8 cellular contexts compared by ENCODE assay signal in the genomic region with DNA sequence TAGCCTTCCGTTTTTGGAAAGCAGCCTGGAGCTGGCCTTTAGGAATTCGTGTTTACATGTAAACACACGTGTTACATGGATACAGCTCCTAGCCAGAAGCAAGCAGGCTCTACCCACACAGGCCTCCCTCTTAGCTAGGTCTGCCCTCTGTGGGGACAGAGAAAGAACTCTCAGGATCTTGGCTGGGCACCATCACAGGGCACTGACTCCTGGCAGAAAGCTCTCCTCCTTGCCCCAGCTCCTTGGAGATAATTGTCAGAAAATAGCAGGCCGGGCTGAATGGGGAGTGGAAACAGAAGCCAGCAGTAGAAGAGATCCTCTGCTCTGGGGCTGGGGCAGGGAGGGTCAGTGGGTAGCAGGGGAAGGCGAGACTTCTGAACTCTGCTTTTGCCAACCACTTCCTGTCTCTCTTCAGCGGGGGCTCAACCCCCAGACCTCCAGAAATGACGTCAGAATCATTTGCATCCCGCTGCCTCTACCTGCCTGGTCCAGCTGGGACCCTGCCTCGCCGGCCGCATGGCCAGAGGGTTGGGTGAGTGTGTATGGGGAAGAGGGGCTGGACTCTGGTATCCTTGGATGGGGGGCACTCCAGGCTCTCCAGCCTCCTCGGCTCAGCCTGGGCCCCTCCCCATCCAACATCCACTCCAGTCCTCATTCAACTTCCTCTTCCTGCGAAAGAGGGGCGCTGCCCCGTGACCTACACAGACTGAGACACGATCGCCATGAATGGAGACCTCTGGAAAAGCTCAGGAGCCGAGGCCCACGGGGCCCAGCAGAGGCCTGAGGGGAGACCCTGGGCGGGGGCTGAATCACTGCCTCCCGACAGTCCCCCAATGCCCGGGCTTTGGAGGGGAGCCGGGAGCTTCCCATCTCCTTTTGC. TPM values are rescaled to one million over a fixed set of nuclear protein-coding genes. Genes with fewer than 3 reads are reported as not detected.
A peak's percentile ranks its signal among the peaks of the same experiment; 100 is the strongest.
DNase-seq lines count a peak whose midpoint lies in the region; ATAC-seq lines count a peak whose summit lies in the region.

No MANE protein-coding gene starts in this region.

- no peaks in the 10 kb centered on the region for H3K36me3 ChIP-seq in thymus (ENCODE audit: control insufficient read depth, insufficient read depth)

- peak overlapping the region; percentile 18 for H3K4me3 ChIP-seq in thymus (ENCODE audit: low read length)

- peak; percentile 59 for ATAC-seq in GM19043 (IDR thresholded peaks at IDR 0.05; ENCODE audit: low read depth, unreplicated experiment)
- ATAC-seq in HG03432 (IDR thresholded peaks at IDR 0.05; ENCODE audit: unreplicated experiment) = peak; percentile 79
- ATAC-seq in HG03097 (IDR thresholded peaks at IDR 0.05; ENCODE audit: low FRiP score, unreplicated experiment) = no peak

- H3K4me1 ChIP-seq in thymus (ENCODE audit: control insufficient read depth, insufficient read depth, low read length) = no peaks in the 10 kb centered on the region

- peaks cover 18% of the 10 kb centered on the region for H3K4me1 Mint-ChIP-seq in activated T-helper 2 cell treated with anti-CD3 and anti-CD28 coated beads, Interferon-gamma antibody, Interleukin-2, Interleukin-4, amounts not matched to agents 10 μg/mL and 5 μg/mL and 100 μg/mL, durations not matched to agents 14 hours and 24 hours and 36 hours (ENCODE audit: low read depth)

- H3K27ac Mint-ChIP-seq in activated T-helper 2 cell treated with anti-CD3 and anti-CD28 coated beads, Interferon-gamma antibody, Interleukin-2, Interleukin-4, amounts not matched to agents 10 μg/mL and 5 μg/mL and 100 μg/mL, durations not matched to agents 14 hours and 24 hours and 36 hours = no peak overlapping the region

- intact Hi-C loops in activated T-helper 2 cell treated with anti-CD3 and anti-CD28 coated beads, Interferon-gamma antibody, Interleukin-2, Interleukin-4, amounts not matched to agents 10 μg/mL and 5 μg/mL and 100 μg/mL, durations not matched to agents 14 hours and 24 hours and 36 hours (cut with micrococcal nuclease) = loop anchor here (5.0 to 10.0 kb wide), 3 partner anchors 56 to 86 kb away; no protein-coding TSS in a partner anchor

- H3K27me3 ChIP-seq in layer of hippocampus (ENCODE audit: control insufficient read depth, insufficient read depth, low read length) (peaks cover 35% of the 10 kb centered on the region), thymus (ENCODE audit: control insufficient read depth, insufficient read depth) (peaks cover 85% of the 10 kb centered on the region)

- H3K4me3 Mint-ChIP-seq in activated T-helper 2 cell treated with anti-CD3 and anti-CD28 coated beads, Interferon-gamma antibody, Interleukin-2, Interleukin-4, amounts not matched to agents 10 μg/mL and 5 μg/mL and 100 μg/mL, durations not matched to agents 14 hours and 24 hours and 36 hours (ENCODE audit: low read depth) = peak overlapping the region; percentile 5

- 7% methylated on average over 23 of the region's 23 CpGs for WGBS in thymus

- no peaks in the 10 kb centered on the region for H3K9me3 Mint-ChIP-seq in activated T-helper 2 cell treated with anti-CD3 and anti-CD28 coated beads, Interferon-gamma antibody, Interleukin-2, Interleukin-4, amounts not matched to agents 10 μg/mL and 5 μg/mL and 100 μg/mL, durations not matched to agents 14 hours and 24 hours and 36 hours

- no peaks in the 10 kb centered on the region for H3K9me3 ChIP-seq in thymus (ENCODE audit: control insufficient read depth)

- H3K27ac ChIP-seq in layer of hippocampus (ENCODE audit: low read depth, low read length) (peak overlapping the region; percentile 46), thymus (ENCODE audit: low read depth) (no peak overlapping the region)

- H3K36me3 Mint-ChIP-seq in activated T-helper 2 cell treated with anti-CD3 and anti-CD28 coated beads, Interferon-gamma antibody, Interleukin-2, Interleukin-4, amounts not matched to agents 10 μg/mL and 5 μg/mL and 100 μg/mL, durations not matched to agents 14 hours and 24 hours and 36 hours (ENCODE audit: low read depth) = no peaks in the 10 kb centered on the region

- DNase-seq in AG20443 (ENCODE audit: low spot score) (peak; percentile 61), inferior parietal cortex (ENCODE audit: extremely low spot score) (no peak)
- no peak for DNase-seq in activated T-helper 2 cell treated with anti-CD3 and anti-CD28 coated beads, Interferon-gamma antibody, Interleukin-2, Interleukin-4, amounts not matched to agents 10 μg/mL and 5 μg/mL and 100 μg/mL, durations not matched to agents 14 hours and 24 hours and 36 hours (ENCODE audit: low spot score)

- peaks cover 87% of the 10 kb centered on the region for H3K27me3 Mint-ChIP-seq in activated T-helper 2 cell treated with anti-CD3 and anti-CD28 coated beads, Interferon-gamma antibody, Interleukin-2, Interleukin-4, amounts not matched to agents 10 μg/mL and 5 μg/mL and 100 μg/mL, durations not matched to agents 14 hours and 24 hours and 36 hours (ENCODE audit: low read depth)

RNA-seq across cellular contexts. Expression of a gene that starts 0.7 kb away (rescaled TPM):
- total RNA-seq in activated T-helper 2 cell treated with anti-CD3 and anti-CD28 coated beads, Interferon-gamma antibody, Interleukin-2, Interleukin-4, amounts not matched to agents 10 μg/mL and 5 μg/mL and 100 μg/mL, durations not matched to agents 14 hours and 24 hours and 36 hours = 0.14 and 0.21 TPM in 2 replicates
- 0.37 TPM for polyA plus RNA-seq in thymus

RNA-seq across cellular contexts. Expression of a gene that starts 20.1 kb away (rescaled TPM):
- not detected in 2 replicates for total RNA-seq in activated T-helper 2 cell treated with anti-CD3 and anti-CD28 coated beads, Interferon-gamma antibody, Interleukin-2, Interleukin-4, amounts not matched to agents 10 μg/mL and 5 μg/mL and 100 μg/mL, durations not matched to agents 14 hours and 24 hours and 36 hours
- not detected for polyA plus RNA-seq in thymus

RNA-seq across cellular contexts. Expression of a gene that starts 24.7 kb away (rescaled TPM):
- not detected in 2 replicates for total RNA-seq in activated T-helper 2 cell treated with anti-CD3 and anti-CD28 coated beads, Interferon-gamma antibody, Interleukin-2, Interleukin-4, amounts not matched to agents 10 μg/mL and 5 μg/mL and 100 μg/mL, durations not matched to agents 14 hours and 24 hours and 36 hours
- 0.43 TPM for polyA plus RNA-seq in thymus

RNA-seq across cellular contexts. Expression of a gene that starts 44.2 kb away (rescaled TPM):
- not detected in 2 replicates for total RNA-seq in activated T-helper 2 cell treated with anti-CD3 and anti-CD28 coated beads, Interferon-gamma antibody, Interleukin-2, Interleukin-4, amounts not matched to agents 10 μg/mL and 5 μg/mL and 100 μg/mL, durations not matched to agents 14 hours and 24 hours and 36 hours
- 0.21 TPM for polyA plus RNA-seq in thymus

RNA-seq across cellular contexts. Expression of a gene that starts 53.0 kb away (rescaled TPM):
- not detected in 2 replicates for total RNA-seq in activated T-helper 2 cell treated with anti-CD3 and anti-CD28 coated beads, Interferon-gamma antibody, Interleukin-2, Interleukin-4, amounts not matched to agents 10 μg/mL and 5 μg/mL and 100 μg/mL, durations not matched to agents 14 hours and 24 hours and 36 hours
- polyA plus RNA-seq in thymus = 0.43 TPM
